Comparison of ENCODE assay signal across 1 cellular context in genomic region chr6:156794963-156795362, GRCh38.
TF ChIP-seq lines count a peak whose summit lies in the region.

No MANE protein-coding gene starts in this region.

TF ChIP-seq in H1, 55 proteins besides CTCF, POLR2A, EP300 and RAD21 (continued from another document):
- TF ChIP-seq ATF2 (IDR thresholded peaks at IDR 0.05; ENCODE audit: low read length): no peak
- no peak for TF ChIP-seq MAX (IDR thresholded peaks at IDR 0.05)
- TF ChIP-seq BACH1 (IDR thresholded peaks at IDR 0.05; ENCODE audit: low read length): no peak
- TF ChIP-seq ASH2L (IDR thresholded peaks at IDR 0.05; ENCODE audit: low read length): no peak
- no peak for TF ChIP-seq SP2 (IDR thresholded peaks at IDR 0.05; ENCODE audit: low read length)
- TF ChIP-seq JUN (IDR thresholded peaks at IDR 0.05; ENCODE audit: low read depth, low read length): no peak
- no peak for TF ChIP-seq YY1 (IDR thresholded peaks at IDR 0.05; ENCODE audit: low read depth, low read length)
- no peak for TF ChIP-seq ZNF274 (IDR thresholded peaks at IDR 0.05; ENCODE audit: borderline replicate concordance, extremely low read depth, low read length)
